Comparison of ENCODE assay signal across 2 cellular contexts in genomic region chrX:13215729-13216128, GRCh38.
TF ChIP-seq lines count a peak whose summit lies in the region.

No MANE protein-coding gene starts in this region.

TF ChIP-seq in A549, 52 proteins besides CTCF, POLR2A, EP300 and RAD21:
- TF ChIP-seq CBX2 (IDR thresholded peaks at IDR 0.05; ENCODE audit: borderline replicate concordance, low read depth) (no peak), PHF8 (IDR thresholded peaks at IDR 0.05; ENCODE audit: borderline replicate concordance, low read depth) (no peak), HOXA7 (CRISPR knock-in tag; IDR thresholded peaks at IDR 0.05) (no peak), ELK1 (IDR thresholded peaks at IDR 0.05; ENCODE audit: low read depth, low read length) (no peak), EHF (CRISPR knock-in tag; IDR thresholded peaks at IDR 0.05) (no peak), NPAS2 (CRISPR knock-in tag; IDR thresholded peaks at IDR 0.05; ENCODE audit: borderline replicate concordance) (no peak), HES2 (IDR thresholded peaks at IDR 0.05) (no peak), ATOH8 (CRISPR knock-in tag; IDR thresholded peaks at IDR 0.05; ENCODE audit: low read depth) (no peak), CHD4 (IDR thresholded peaks at IDR 0.05; ENCODE audit: borderline replicate concordance) (no peak), ZFP36 (IDR thresholded peaks at IDR 0.05; ENCODE audit: borderline replicate concordance, partially characterized antibody) (no peak), RCOR1 (IDR thresholded peaks at IDR 0.05; ENCODE audit: low read depth, low read length) (no peak), BHLHE40 (IDR thresholded peaks at IDR 0.05; ENCODE audit: low read depth, low read length) (no peak), E2F6 (IDR thresholded peaks at IDR 0.05; ENCODE audit: borderline replicate concordance, low read depth) (no peak), JUNB (IDR thresholded peaks at IDR 0.05) (no peak), PBX3 (IDR thresholded peaks at IDR 0.05) (no peak), HDAC2 (IDR thresholded peaks at IDR 0.05) (no peak), RARB (CRISPR knock-in tag; IDR thresholded peaks at IDR 0.05) (no peak), MYC (IDR thresholded peaks at IDR 0.05; ENCODE audit: borderline replicate concordance, low read length) (no peak)

TF ChIP-seq in endothelial cell of umbilical vein, 7 proteins besides CTCF, POLR2A, EP300 and RAD21:
- TF ChIP-seq EZH2 (IDR thresholded peaks at IDR 0.05; ENCODE audit: borderline replicate concordance, low read depth, low read length, severe bottlenecking) (no peak), POLR2AphosphoS5 (IDR thresholded peaks at IDR 0.05; ENCODE audit: insufficient read depth, low read depth, low read length) (no peak), MAX (IDR thresholded peaks at IDR 0.05; ENCODE audit: insufficient read depth, insufficient read length) (no peak), JUN (IDR thresholded peaks at IDR 0.05; ENCODE audit: borderline replicate concordance, insufficient read depth, insufficient read length, low read depth) (no peak), FOS (IDR thresholded peaks at IDR 0.05; ENCODE audit: borderline replicate concordance, insufficient read depth, low read length) (no peak), MYC (IDR thresholded peaks at IDR 0.05; ENCODE audit: low read depth, low read length) (no peak)
